15 cellular contexts compared by ENCODE assay signal in genomic region chr4:19791422-19792113, GRCh38.
DNase-seq lines count a peak whose midpoint lies in the region; ATAC-seq and TF ChIP-seq lines count a peak whose summit lies in the region.
"Had no signal": no experiment of that assay in that cellular context is flagged by ENCODE, and none has a peak within 500 bp of the region (broad histone marks: within the 10 kb centered on the region; RNA-seq: fewer than 3 reads in every experiment).

No MANE protein-coding gene starts in this region.

- peak; percentile 4 for DNase-seq in GM23338 (ENCODE audit: low spot score)
- DNase-seq in fibroblast of mammary gland (ENCODE audit: low read depth) = no peak
- no peak for DNase-seq in inferior parietal cortex (ENCODE audit: extremely low spot score)
- DNase-seq in effector memory CD4-positive, alpha-beta T cell = no peak
- no peak for DNase-seq in cerebellar nuclear complex (lab: John Stamatoyannopoulos, UW)
- DNase-seq: amniotic stem cell, GOT3, NCI-H1417 treated with DMSO at 0.1 percent for 48 hours had no signal

- H3K27me3 Mint-ChIP-seq in GM23338 (ENCODE audit: insufficient read depth, low read depth, poor library complexity) = no peaks in the 10 kb centered on the region
- H3K27me3 Mint-ChIP-seq: dendritic cell treated with granulocyte-macrophage colony-stimulating factor and Interleukin-4, amounts not matched to agents 40 ng/mL and 50 ng/mL, for 4 days had no signal

- H3K27me3 ChIP-seq in GM23338 (ENCODE audit: insufficient read depth) = no peaks in the 10 kb centered on the region
- H3K27me3 ChIP-seq in effector memory CD4-positive, alpha-beta T cell (replicated peaks; ENCODE audit: control insufficient read depth, insufficient read depth, low read length, poor library complexity, severe bottlenecking) = no peaks in the 10 kb centered on the region
- H3K27me3 ChIP-seq: gastroesophageal sphincter, tibial nerve had no signal

- H3K27ac ChIP-seq in 22Rv1 (no peak overlapping the region), GM23338 (ENCODE audit: low read depth) (no peak overlapping the region), VCaP (no peak overlapping the region)
- no peak overlapping the region for H3K27ac ChIP-seq in effector memory CD4-positive, alpha-beta T cell (ENCODE audit: insufficient read depth, low read length, poor library complexity, severe bottlenecking)
- H3K27ac ChIP-seq: gastroesophageal sphincter, KMS-11, tibial nerve had no signal

- ATAC-seq in GM23338 = no peak
- ATAC-seq in HG03469 (IDR thresholded peaks at IDR 0.05; ENCODE audit: unreplicated experiment) = no peak
- ATAC-seq: gastroesophageal sphincter had no signal

- H3K9me2 ChIP-seq in GM23338 (ENCODE audit: insufficient read depth) = 0 out of 2 replicates have a peak, but pooled peaks cover 2% of the 10 kb centered on the region

- peaks cover 4% of the 10 kb centered on the region; the same call in 1 of the 3 replicates for H3K36me3 Mint-ChIP-seq in GM23338 (ENCODE audit: low read depth)

- H3K4me1 Mint-ChIP-seq in GM23338 = no peaks in the 10 kb centered on the region

- H3K4me2 ChIP-seq in GM23338 = no peak overlapping the region
- H3K4me2 ChIP-seq: KMS-11 had no signal

- no peaks in the 10 kb centered on the region for H3K79me2 ChIP-seq in GM23338 (replicated peaks; ENCODE audit: insufficient read depth)

- H3K4me1 ChIP-seq in GM23338 (ENCODE audit: insufficient read depth) = no peaks in the 10 kb centered on the region
- H3K4me1 ChIP-seq in effector memory CD4-positive, alpha-beta T cell (ENCODE audit: control insufficient read depth, insufficient read depth, low read length, poor library complexity, severe bottlenecking) = no peaks in the 10 kb centered on the region
- H3K4me1 ChIP-seq: gastroesophageal sphincter, tibial nerve had no signal

- H3K4me3 ChIP-seq in GM23338 = no peak overlapping the region
- no peak overlapping the region for H3K4me3 ChIP-seq in fibroblast of mammary gland (ENCODE audit: control insufficient read depth, low read depth, low read length)
- H3K4me3 ChIP-seq in effector memory CD4-positive, alpha-beta T cell (ENCODE audit: insufficient read depth, low read depth, low read length, poor library complexity, severe bottlenecking) = no peak overlapping the region
- H3K4me3 ChIP-seq: gastroesophageal sphincter, tibial nerve had no signal

- no peak overlapping the region for H3K4me3 Mint-ChIP-seq in GM23338
- H3K4me3 Mint-ChIP-seq: dendritic cell treated with granulocyte-macrophage colony-stimulating factor and Interleukin-4, amounts not matched to agents 40 ng/mL and 50 ng/mL, for 4 days had no signal

- H2AFZ ChIP-seq in GM23338 = no peak overlapping the region

- TF ChIP-seq CTCF in 22Rv1 (IDR thresholded peaks at IDR 0.05) = peak; percentile 31
- peak; percentile 4 to 42; a peak in 2 of 4 replicates for TF ChIP-seq CTCF in GM23338 (conservative IDR thresholded peaks at IDR 0.05; ENCODE audit: low read depth in 2 of 2)
- TF ChIP-seq CTCF in VCaP (conservative IDR thresholded peaks at IDR 0.05) = 0 out of 2 replicates have a peak, but pooled peaks have one; percentile 19
- TF ChIP-seq CTCF in fibroblast of mammary gland (conservative IDR thresholded peaks at IDR 0.05; ENCODE audit: control insufficient read depth, insufficient read depth, low read depth, low read length) = peak; percentile 19

- H3K27ac Mint-ChIP-seq in GM23338 = no peak overlapping the region
- H3K27ac Mint-ChIP-seq: dendritic cell treated with granulocyte-macrophage colony-stimulating factor and Interleukin-4, amounts not matched to agents 40 ng/mL and 50 ng/mL, for 4 days had no signal

- no peaks in the 10 kb centered on the region for H4K20me1 ChIP-seq in GM23338 (replicated peaks; ENCODE audit: insufficient read depth)

- H3F3A ChIP-seq in GM23338 (replicated peaks; ENCODE audit: low read depth) = no peaks in the 10 kb centered on the region

- no peaks in the 10 kb centered on the region for H3K9me3 ChIP-seq in effector memory CD4-positive, alpha-beta T cell (ENCODE audit: control insufficient read depth, low read length)
- H3K9me3 ChIP-seq: gastroesophageal sphincter, tibial nerve had no signal

- no peaks in the 10 kb centered on the region for H3K36me3 ChIP-seq in GM23338 (ENCODE audit: insufficient read depth)
- no peaks in the 10 kb centered on the region for H3K36me3 ChIP-seq in effector memory CD4-positive, alpha-beta T cell (ENCODE audit: control insufficient read depth, insufficient read depth, low read length)
- H3K36me3 ChIP-seq: gastroesophageal sphincter, tibial nerve had no signal

- H3K9me3 Mint-ChIP-seq in GM23338 = peaks cover 8% of the 10 kb centered on the region
- H3K9me3 Mint-ChIP-seq: dendritic cell treated with granulocyte-macrophage colony-stimulating factor and Interleukin-4, amounts not matched to agents 40 ng/mL and 50 ng/mL, for 4 days had no signal

TF ChIP-seq in GM23338, 12 proteins besides CTCF, POLR2A, EP300 and RAD21:
- TF ChIP-seq NANOG (IDR thresholded peaks at IDR 0.05; ENCODE audit: borderline replicate concordance) = no peak
- TF ChIP-seq JUNB (IDR thresholded peaks at IDR 0.05; ENCODE audit: unreplicated experiment) = no peak
- no peak for TF ChIP-seq EZH2phosphoT487 (IDR thresholded peaks at IDR 0.05; ENCODE audit: unreplicated experiment)
- no peak for TF ChIP-seq CREB1 (CRISPR knock-in tag; IDR thresholded peaks at IDR 0.05; ENCODE audit: low read depth)
- TF ChIP-seq EZH2 (IDR thresholded peaks at IDR 0.05; ENCODE audit: low read depth, unreplicated experiment) = no peak
- TF ChIP-seq STAT1 (IDR thresholded peaks at IDR 0.05; ENCODE audit: unreplicated experiment) = no peak
- TF ChIP-seq ZNF331 (CRISPR knock-in tag; IDR thresholded peaks at IDR 0.05; ENCODE audit: low read depth) = no peak
- TF ChIP-seq POLR2AphosphoS5 (IDR thresholded peaks at IDR 0.05; ENCODE audit: low read depth) = no peak
- no peak for TF ChIP-seq ETS1 (IDR thresholded peaks at IDR 0.05)
- TF ChIP-seq ZNF114 (CRISPR knock-in tag; IDR thresholded peaks at IDR 0.05) = no peak
TF ChIP-seq in GM23338: peak in this region for 0.
